In genomic region chr11:65182258-65183170, GRCh38 we compare ENCODE assay signal across 8 cellular contexts. TPM values are rescaled to one million over a fixed set of nuclear protein-coding genes. Genes with fewer than 3 reads are reported as not detected.
A peak's percentile ranks its signal among the peaks of the same experiment; 100 is the strongest.
DNase-seq lines count a peak whose midpoint lies in the region; ATAC-seq and TF ChIP-seq lines count a peak whose summit lies in the region.

No MANE protein-coding gene starts in this region.

- H3K4me3 Mint-ChIP-seq in GM23338: peak overlapping the region; percentile 94
- peak overlapping the region; percentile 86 for H3K4me3 Mint-ChIP-seq in endodermal cell

- H3K9me3 ChIP-seq in endodermal cell (ENCODE audit: control insufficient read depth, low read length) (no peaks in the 10 kb centered on the region), mucosa of stomach (ENCODE audit: control insufficient read depth, low read length) (no peaks in the 10 kb centered on the region)

- H3K4me3 ChIP-seq in GM23338 (peak overlapping the region; percentile 92), endodermal cell (ENCODE audit: low read length) (peak overlapping the region; percentile 96), mucosa of stomach (ENCODE audit: low read length) (peak overlapping the region; percentile 99)

- H3K4me2 ChIP-seq in GM23338: peak overlapping the region; percentile 82

- H3K9me3 Mint-ChIP-seq in GM23338: no peaks in the 10 kb centered on the region
- no peaks in the 10 kb centered on the region for H3K9me3 Mint-ChIP-seq in endodermal cell

- WGBS in endodermal cell (ENCODE audit: insufficient coverage in 1 of 2, insufficient read length in 1 of 2), 2 experiments: 33 to 52% methylated on average over 20 to 23 of the region's 23 CpGs

- DNase-seq in AG08396 (ENCODE audit: low spot score): peak; percentile 44
- DNase-seq in GM23338 (ENCODE audit: low spot score): peak; percentile 93
- DNase-seq in SK-N-DZ (ENCODE audit: low spot score): peak; percentile 29
- DNase-seq in endodermal cell: no peak
- no peak for DNase-seq in dedifferentiated amniotic fluid mesenchymal stem cell (ENCODE audit: extremely low spot score)

- peaks cover 28% of the 10 kb centered on the region for H3F3A ChIP-seq in GM23338 (replicated peaks; ENCODE audit: low read depth)

- no peak for TF ChIP-seq CTCF in GM23338 (conservative IDR thresholded peaks at IDR 0.05; ENCODE audit: low read depth in 2 of 2)
- TF ChIP-seq CTCF in endodermal cell (conservative IDR thresholded peaks at IDR 0.05): no peak

- H3K36me3 ChIP-seq in GM23338 (ENCODE audit: insufficient read depth): peaks cover 3% of the 10 kb centered on the region; the same call in 1 of the 2 replicates
- peaks cover 45% of the 10 kb centered on the region for H3K36me3 ChIP-seq in endodermal cell (ENCODE audit: control insufficient read depth, insufficient read depth, low read length)
- peaks cover 11% of the 10 kb centered on the region for H3K36me3 ChIP-seq in mucosa of stomach (ENCODE audit: control insufficient read depth, insufficient read depth, low read length)

- H3K36me3 Mint-ChIP-seq in GM23338 (ENCODE audit: low read depth) (peaks cover 23% of the 10 kb centered on the region), endodermal cell (ENCODE audit: low read depth) (peaks cover 34% of the 10 kb centered on the region)

- peak; percentile 62 for ATAC-seq in GM23338
- ATAC-seq in GM21447 (IDR thresholded peaks at IDR 0.05; ENCODE audit: unreplicated experiment): no peak
- ATAC-seq in HG03196 (IDR thresholded peaks at IDR 0.05; ENCODE audit: unreplicated experiment): no peak

- H2AFZ ChIP-seq in GM23338: peak overlapping the region; percentile 59; the same call in 1 of the 2 replicates

- H3K27ac Mint-ChIP-seq in GM23338 (peak overlapping the region; percentile 98), endodermal cell (peak overlapping the region; percentile 96)

- H3K9ac ChIP-seq in endodermal cell (ENCODE audit: extremely low read depth, low read length, poor library complexity, severe bottlenecking): peak overlapping the region; percentile 84
- peak overlapping the region; percentile 96 for H3K9ac ChIP-seq in mucosa of stomach (ENCODE audit: low read length)

- peaks cover 16% of the 10 kb centered on the region for H3K79me2 ChIP-seq in GM23338 (replicated peaks; ENCODE audit: insufficient read depth)

- peaks cover 21% of the 10 kb centered on the region for H3K27me3 Mint-ChIP-seq in GM23338 (ENCODE audit: insufficient read depth, low read depth, poor library complexity)
- no peaks in the 10 kb centered on the region for H3K27me3 Mint-ChIP-seq in endodermal cell (ENCODE audit: insufficient read depth)

- peak overlapping the region; percentile 87 for H3K27ac ChIP-seq in GM23338 (ENCODE audit: low read depth)
- H3K27ac ChIP-seq in endodermal cell (ENCODE audit: low read depth, low read length): peak overlapping the region; percentile 2

- H3K4me1 Mint-ChIP-seq in GM23338: peaks cover 49% of the 10 kb centered on the region
- H3K4me1 Mint-ChIP-seq in endodermal cell: peaks cover 34% of the 10 kb centered on the region

- H3K4me1 ChIP-seq in GM23338 (ENCODE audit: insufficient read depth) (peaks cover 42% of the 10 kb centered on the region), endodermal cell (ENCODE audit: control insufficient read depth, insufficient read depth, low read length) (peaks cover 9% of the 10 kb centered on the region), mucosa of stomach (ENCODE audit: control insufficient read depth, insufficient read depth, low read length) (peaks cover 39% of the 10 kb centered on the region)

- H3K27me3 ChIP-seq in GM23338 (ENCODE audit: insufficient read depth) (no peaks in the 10 kb centered on the region), endodermal cell (ENCODE audit: control insufficient read depth, insufficient read depth, low read length, poor library complexity, severe bottlenecking) (no peaks in the 10 kb centered on the region), mucosa of stomach (ENCODE audit: control insufficient read depth, insufficient read depth, low read length) (no peaks in the 10 kb centered on the region)

- H4K20me1 ChIP-seq in GM23338 (replicated peaks; ENCODE audit: insufficient read depth): no peaks in the 10 kb centered on the region

- no peaks in the 10 kb centered on the region for H3K9me2 ChIP-seq in GM23338 (ENCODE audit: insufficient read depth)

TF ChIP-seq in GM23338, 12 proteins besides CTCF, POLR2A, EP300 and RAD21:
- TF ChIP-seq CREB1 (CRISPR knock-in tag; IDR thresholded peaks at IDR 0.05; ENCODE audit: low read depth) (no peak), POLR2AphosphoS5 (IDR thresholded peaks at IDR 0.05; ENCODE audit: low read depth) (peak; percentile 66)
TF ChIP-seq in GM23338: peak in this region for 1.

RNA-seq across cellular contexts. Expression of gene CAPN1, which starts 0.8 kb away (rescaled TPM):
- total RNA-seq in GM23338 (2014; rRNA removed; shearing (Covaris generic)): 271 and 277 TPM in 2 replicates
- 63.0 and 67.3 TPM in 2 replicates for polyA plus RNA-seq in GM23338 (2016; fragmentation: Nextera tagmentation; extraction: Ambion mirVana)
- 49.6 and 59.4 TPM in 2 replicates for polyA plus RNA-seq in SK-N-DZ (2014; cell fraction: cytosol; rRNA removed)
- 55.2 and 75.9 TPM in 2 replicates for polyA plus RNA-seq in SK-N-DZ (2014; cell fraction: nucleus; rRNA removed)
- 100 to 1,000 TPM; 183 to 223 TPM for total RNA-seq in endodermal cell
- polyA plus RNA-seq in endodermal cell (2013, experiment 1 of 2): 76.6 TPM
- 72.5 TPM for polyA plus RNA-seq in endodermal cell (2013, experiment 2 of 2)

RNA-seq across cellular contexts. Expression of gene SPDYC, which starts 12.5 kb away (rescaled TPM):
- not detected in 2 replicates for total RNA-seq in GM23338 (2014; rRNA removed; shearing (Covaris generic))
- polyA plus RNA-seq in GM23338 (2016; fragmentation: Nextera tagmentation; extraction: Ambion mirVana): 0.27 and 0.52 TPM in 2 replicates
- polyA plus RNA-seq in SK-N-DZ (2014; cell fraction: cytosol; rRNA removed): 0.15 and 0.37 TPM in 2 replicates
- polyA plus RNA-seq in SK-N-DZ (2014; cell fraction: nucleus; rRNA removed): not detected in 2 replicates
- under 1 TPM in 1 of 2 donors, not detected in 1; 0.46 TPM for total RNA-seq in endodermal cell
- not detected for polyA plus RNA-seq in endodermal cell (2013, experiment 1 of 2)
- polyA plus RNA-seq in endodermal cell (2013, experiment 2 of 2): not detected

RNA-seq across cellular contexts. Expression of gene SYVN1, which starts 48.2 kb away (rescaled TPM):
- total RNA-seq in GM23338 (2014; rRNA removed; shearing (Covaris generic)): 28.3 and 28.7 TPM in 2 replicates
- polyA plus RNA-seq in GM23338 (2016; fragmentation: Nextera tagmentation; extraction: Ambion mirVana): 13.8 and 14.0 TPM in 2 replicates
- 13.6 and 24.3 TPM in 2 replicates for polyA plus RNA-seq in SK-N-DZ (2014; cell fraction: cytosol; rRNA removed)
- polyA plus RNA-seq in SK-N-DZ (2014; cell fraction: nucleus; rRNA removed): 30.5 and 38.6 TPM in 2 replicates
- 10 to 100 TPM; 30.4 to 39.5 TPM for total RNA-seq in endodermal cell
- polyA plus RNA-seq in endodermal cell (2013, experiment 1 of 2): 32.8 TPM
- polyA plus RNA-seq in endodermal cell (2013, experiment 2 of 2): 25.3 TPM

Comparison
In these comparisons a context has a peak if more than half of its experiments do, and no peak if none do; other contexts are left out.
1. DNase-seq: peak in AG08396 (single experiment), GM23338 (single experiment) and SK-N-DZ (single experiment); none in endodermal cell (single experiment) and dedifferentiated amniotic fluid mesenchymal stem cell (single experiment).
2. Peak in every context shown above with its lines, with median percentiles within 50 percentile points of each other: H3K4me3 ChIP-seq.